8 cellular contexts compared by ENCODE assay signal in the genomic region with DNA sequence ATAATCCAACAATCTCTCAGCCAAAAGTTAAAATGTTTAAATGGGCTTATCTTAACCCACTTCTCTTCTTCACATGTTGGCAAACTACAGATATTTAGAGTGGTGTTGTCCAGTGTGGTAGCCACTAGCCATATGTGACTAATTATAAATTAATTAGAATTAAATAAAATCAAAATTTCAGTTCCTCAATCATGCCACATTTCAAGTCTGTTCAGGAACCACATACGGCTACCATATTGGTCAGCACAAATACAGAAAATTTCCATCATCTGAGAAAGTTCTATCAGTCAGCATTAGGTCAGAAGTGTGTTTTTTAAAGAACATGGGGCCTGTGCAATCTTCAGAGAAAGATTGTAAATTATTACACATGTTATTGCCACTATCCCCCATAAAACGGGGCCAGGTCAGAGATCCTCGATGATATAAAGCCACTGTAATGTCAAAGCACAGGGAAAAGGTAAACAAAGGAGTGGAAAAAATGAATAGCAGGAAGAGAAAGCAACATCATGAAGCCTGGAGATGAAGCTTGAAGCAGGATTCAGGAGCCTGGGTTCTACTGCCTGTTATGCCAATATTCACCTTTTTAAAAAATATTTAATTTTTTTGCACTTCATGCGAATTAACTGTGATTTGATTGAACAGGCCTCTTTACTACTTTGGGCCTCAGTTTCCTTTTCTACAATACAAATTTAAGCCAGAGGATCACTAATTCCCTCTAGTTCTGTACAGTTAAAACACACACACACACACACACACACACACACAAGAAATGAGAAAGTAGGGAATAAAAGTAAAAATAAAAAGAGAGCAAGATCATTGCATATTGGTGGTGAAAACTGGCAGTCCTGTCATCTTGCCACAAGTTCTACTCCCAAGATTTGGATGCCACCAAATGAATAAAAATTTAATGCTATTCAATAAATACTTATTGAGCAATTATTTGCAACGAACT. TPM values are rescaled to one million over a fixed set of nuclear protein-coding genes. Genes with fewer than 3 reads are reported as not detected.
A peak's percentile ranks its signal among the peaks of the same experiment; 100 is the strongest.
DNase-seq lines count a peak whose midpoint lies in the region; ATAC-seq and TF ChIP-seq lines count a peak whose summit lies in the region.

No MANE protein-coding gene starts in this region.

- H2AFZ ChIP-seq in ACC112 (ENCODE audit: low read length, unreplicated experiment) (no peak overlapping the region), HCT116 (ENCODE audit: low read depth, low read length, poor library complexity, severe bottlenecking) (no peak overlapping the region)

- TF ChIP-seq POLR2A in HCT116 (IDR thresholded peaks at IDR 0.05; ENCODE audit: borderline replicate concordance, extremely low read depth, insufficient read depth, insufficient read length) (no peak), right lobe of liver (IDR thresholded peaks at IDR 0.05) (peak; percentile 28)

- peak overlapping the region; percentile 50 for H3K27ac Mint-ChIP-seq in activated naive CD8-positive, alpha-beta T cell treated with anti-CD3 and anti-CD28 coated beads, Interleukin-2, amount 10 ng/mL, durations not matched to agents 7 days and 5 days

- no peak for TF ChIP-seq RAD21 in HCT116 (IDR thresholded peaks at IDR 0.05; ENCODE audit: low read depth)

- CTCF ChIA-PET in HCT116 (lab: Charles Lee), result no interaction called here

- no peak overlapping the region for H3K9ac ChIP-seq in HCT116 (ENCODE audit: low read length)

- H3K9me3 Mint-ChIP-seq in activated naive CD8-positive, alpha-beta T cell treated with anti-CD3 and anti-CD28 coated beads, Interleukin-2, amount 10 ng/mL, durations not matched to agents 7 days and 5 days, result no peaks in the 10 kb centered on the region

- H3K36me3 Mint-ChIP-seq in activated naive CD8-positive, alpha-beta T cell treated with anti-CD3 and anti-CD28 coated beads, Interleukin-2, amount 10 ng/mL, durations not matched to agents 7 days and 5 days, result peaks cover 27% of the 10 kb centered on the region

- H3K4me1 ChIP-seq in ACC112 (ENCODE audit: control insufficient read depth, insufficient read depth, low read length, unreplicated experiment), result peaks cover 14% of the 10 kb centered on the region
- peaks cover 20 to 35% of the 10 kb centered on the region in 2 experiments for H3K4me1 ChIP-seq in HCT116 (ENCODE audit: control insufficient read depth in 1 of 2, insufficient read depth in 2 of 2, low read length in 2 of 2)
- H3K4me1 ChIP-seq in right lobe of liver, result peaks cover 0 to 30% (median 7%) of the 10 kb centered on the region in 4 donors

- H3K9me2 ChIP-seq in HCT116 (ENCODE audit: insufficient read depth), result no peaks in the 10 kb centered on the region

- peak overlapping the region; percentile 78 for H3K4me2 ChIP-seq in HCT116 (ENCODE audit: low read length)

- H3K4me3 Mint-ChIP-seq in activated naive CD8-positive, alpha-beta T cell treated with anti-CD3 and anti-CD28 coated beads, Interleukin-2, amount 10 ng/mL, durations not matched to agents 7 days and 5 days, result peak overlapping the region; percentile 99

- intact Hi-C loops in HCT116 (cut with micrococcal nuclease), result no loop called here
- intact Hi-C loops in right lobe of liver (cut with DNase I), result no loop called here

- TF ChIP-seq CTCF in HCT116 (IDR thresholded peaks at IDR 0.05 in 2 of 3, conservative IDR thresholded peaks at IDR 0.05 in 1 of 3; ENCODE audit: borderline replicate concordance in 1 of 3, insufficient read depth in 1 of 3, low read depth in 2 of 3, low read length in 2 of 3) (no peak), right lobe of liver (IDR thresholded peaks at IDR 0.05) (no peak)

- H3K27me3 ChIP-seq in ACC112 (ENCODE audit: insufficient read depth, low read length) (no peaks in the 10 kb centered on the region), HCT116 (ENCODE audit: insufficient read depth, low read length) (no peaks in the 10 kb centered on the region), right lobe of liver (no peaks in the 10 kb centered on the region)

- POLR2A ChIA-PET in HCT116 (lab: Charles Lee), result no interaction called here
- POLR2A ChIA-PET in activated naive CD8-positive, alpha-beta T cell treated with anti-CD3 and anti-CD28 coated beads, Interleukin-2, amount 10 ng/mL, durations not matched to agents 7 days and 5 days (lab: Charles Lee), result interaction anchor here (0.6 kb wide), 1 partner anchor 251 kb away, joined by 3 read pairs; no protein-coding TSS in a partner anchor

- H3K79me2 ChIP-seq in ACC112 (ENCODE audit: control insufficient read depth, insufficient read depth, low read length, unreplicated experiment) (peaks cover 69% of the 10 kb centered on the region), HCT116 (ENCODE audit: insufficient read depth, low read length) (peaks cover 67% of the 10 kb centered on the region)

- WGBS in right lobe of liver (ENCODE audit: insufficient coverage, low coverage, low lambda C conversion rate, missing lambda C conversion rate), result 36% methylated on average over 5 of the region's 5 CpGs

- H3K4me1 Mint-ChIP-seq in activated naive CD8-positive, alpha-beta T cell treated with anti-CD3 and anti-CD28 coated beads, Interleukin-2, amount 10 ng/mL, durations not matched to agents 7 days and 5 days, result peaks cover 24% of the 10 kb centered on the region

- no peaks in the 10 kb centered on the region for H3K27me3 Mint-ChIP-seq in activated naive CD8-positive, alpha-beta T cell treated with anti-CD3 and anti-CD28 coated beads, Interleukin-2, amount 10 ng/mL, durations not matched to agents 7 days and 5 days

- DNase-seq in HCT116 (ENCODE audit: low read depth, low spot score) (no peak), right lobe of liver (no peak), NCI-H226 (no peak), NCI-H446 (lab: John Stamatoyannopoulos, UW) (no peak)
- DNase-seq in activated naive CD8-positive, alpha-beta T cell treated with anti-CD3 and anti-CD28 coated beads, Interleukin-2, amount 10 ng/mL, durations not matched to agents 7 days and 5 days, result no peak
- DNase-seq in stimulated activated naive CD4-positive, alpha-beta T cell (lab: John Stamatoyannopoulos, UW), result no peak

- ATAC-seq in HCT116 (no peak), right lobe of liver (peak in 1 of 4 donors; percentile 4), HG03442 (IDR thresholded peaks at IDR 0.05; ENCODE audit: unreplicated experiment) (no peak)
- ATAC-seq in activated naive CD8-positive, alpha-beta T cell treated with anti-CD3 and anti-CD28 coated beads, Interleukin-2, amount 10 ng/mL, durations not matched to agents 7 days and 5 days (ENCODE audit: low read depth), result no peak

- BruUV-seq in HCT116 (replicated peaks; lab: Mats Ljungman, UMichigan), result no TSS peak

- no peaks in the 10 kb centered on the region for H4K20me1 ChIP-seq in HCT116 (ENCODE audit: insufficient read depth)

- H3K9me3 ChIP-seq in HCT116 (ENCODE audit: control insufficient read depth in 1 of 2, insufficient read depth in 1 of 2, low read depth in 1 of 2, low read length in 2 of 2), result no peaks in the 10 kb centered on the region
- H3K9me3 ChIP-seq in right lobe of liver, result no peaks in the 10 kb centered on the region

- H3K4me3 ChIP-seq in ACC112 (ENCODE audit: low read depth, low read length), result peak overlapping the region; percentile 90
- H3K4me3 ChIP-seq in HCT116 (replicated peaks in 1 of 2; ENCODE audit: low read depth in 1 of 2, low read length in 2 of 2), result peak overlapping the region; percentile 81 to 82; a peak in 3 of 4 replicates
- H3K4me3 ChIP-seq in right lobe of liver, result peak overlapping the region; percentile 82 to 93 (median 92)

- 0 out of 2 replicates have a peak overlapping the region, but pooled peaks have one; percentile 11 for H3K27ac ChIP-seq in ACC112 (ENCODE audit: low read depth, low read length)
- no peak overlapping the region for H3K27ac ChIP-seq in HCT116 (ENCODE audit: low read depth, low read length)
- no peak overlapping the region for H3K27ac ChIP-seq in right lobe of liver

- RAD21 ChIA-PET in HCT116 (lab: Charles Lee; ENCODE audit: low non-redundant PET in 1 of 2, low total read pairs in 2 of 2, uncharacterized antibody in 2 of 2, unreplicated experiment in 2 of 2), result no interaction called here

- 0 out of 2 replicates have a peak, but pooled peaks cover 8% of the 10 kb centered on the region for H3K36me3 ChIP-seq in ACC112 (ENCODE audit: insufficient read depth, low read length)
- H3K36me3 ChIP-seq in HCT116 (ENCODE audit: control insufficient read depth in 1 of 2, insufficient read depth in 2 of 2, low read length in 2 of 2), result no peaks in the 10 kb centered on the region
- H3K36me3 ChIP-seq in right lobe of liver, result no peaks in the 10 kb centered on the region

TF ChIP-seq in HCT116, 20 proteins besides CTCF, POLR2A, EP300 and RAD21 (continues in another document):
- TF ChIP-seq, protein P1, sequence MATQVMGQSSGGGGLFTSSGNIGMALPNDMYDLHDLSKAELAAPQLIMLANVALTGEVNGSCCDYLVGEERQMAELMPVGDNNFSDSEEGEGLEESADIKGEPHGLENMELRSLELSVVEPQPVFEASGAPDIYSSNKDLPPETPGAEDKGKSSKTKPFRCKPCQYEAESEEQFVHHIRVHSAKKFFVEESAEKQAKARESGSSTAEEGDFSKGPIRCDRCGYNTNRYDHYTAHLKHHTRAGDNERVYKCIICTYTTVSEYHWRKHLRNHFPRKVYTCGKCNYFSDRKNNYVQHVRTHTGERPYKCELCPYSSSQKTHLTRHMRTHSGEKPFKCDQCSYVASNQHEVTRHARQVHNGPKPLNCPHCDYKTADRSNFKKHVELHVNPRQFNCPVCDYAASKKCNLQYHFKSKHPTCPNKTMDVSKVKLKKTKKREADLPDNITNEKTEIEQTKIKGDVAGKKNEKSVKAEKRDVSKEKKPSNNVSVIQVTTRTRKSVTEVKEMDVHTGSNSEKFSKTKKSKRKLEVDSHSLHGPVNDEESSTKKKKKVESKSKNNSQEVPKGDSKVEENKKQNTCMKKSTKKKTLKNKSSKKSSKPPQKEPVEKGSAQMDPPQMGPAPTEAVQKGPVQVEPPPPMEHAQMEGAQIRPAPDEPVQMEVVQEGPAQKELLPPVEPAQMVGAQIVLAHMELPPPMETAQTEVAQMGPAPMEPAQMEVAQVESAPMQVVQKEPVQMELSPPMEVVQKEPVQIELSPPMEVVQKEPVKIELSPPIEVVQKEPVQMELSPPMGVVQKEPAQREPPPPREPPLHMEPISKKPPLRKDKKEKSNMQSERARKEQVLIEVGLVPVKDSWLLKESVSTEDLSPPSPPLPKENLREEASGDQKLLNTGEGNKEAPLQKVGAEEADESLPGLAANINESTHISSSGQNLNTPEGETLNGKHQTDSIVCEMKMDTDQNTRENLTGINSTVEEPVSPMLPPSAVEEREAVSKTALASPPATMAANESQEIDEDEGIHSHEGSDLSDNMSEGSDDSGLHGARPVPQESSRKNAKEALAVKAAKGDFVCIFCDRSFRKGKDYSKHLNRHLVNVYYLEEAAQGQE (IDR thresholded peaks at IDR 0.05; ENCODE audit: low read depth), result no peak
- TF ChIP-seq SIN3A (IDR thresholded peaks at IDR 0.05; ENCODE audit: low read depth), result no peak

RNA-seq across cellular contexts. Expression of a gene that starts 2.3 kb away (rescaled TPM):
- 16.6 TPM for total RNA-seq in HCT116 (2021; ENCODE audit: unreplicated experiment)
- polyA plus RNA-seq in HCT116 (2012), result 11.9 and 12.2 TPM in 2 replicates
- 10 to 100 TPM; 32.7 to 37.0 TPM for total RNA-seq in activated naive CD8-positive, alpha-beta T cell treated with anti-CD3 and anti-CD28 coated beads, Interleukin-2, amount 10 ng/mL, durations not matched to agents 7 days and 5 days
- 1 to 10 TPM; 4.1 to 5.9 (median 5.0) TPM for total RNA-seq in right lobe of liver

RNA-seq across cellular contexts. Expression of a gene that starts 50.6 kb away (rescaled TPM):
- total RNA-seq in HCT116 (2021; ENCODE audit: unreplicated experiment) (11.4 TPM), right lobe of liver (1 to 10 TPM; 4.7 to 8.7 (median 6.1) TPM)
- polyA plus RNA-seq in HCT116 (2012), result 4.1 and 4.3 TPM in 2 replicates
- 10 to 100 TPM; 19.2 to 22.6 TPM for total RNA-seq in activated naive CD8-positive, alpha-beta T cell treated with anti-CD3 and anti-CD28 coated beads, Interleukin-2, amount 10 ng/mL, durations not matched to agents 7 days and 5 days
